1 cellular context compared by ENCODE assay signal in genomic region chr5:154756203-154756870, GRCh38.
TF ChIP-seq lines count a peak whose summit lies in the region.

No MANE protein-coding gene starts in this region.

TF ChIP-seq in H1, 55 proteins besides CTCF, POLR2A, EP300 and RAD21:
- TF ChIP-seq MAX (IDR thresholded peaks at IDR 0.05), result no peak
- TF ChIP-seq SP1 (IDR thresholded peaks at IDR 0.05; ENCODE audit: low read depth, low read length), result no peak
- TF ChIP-seq CHD1 (IDR thresholded peaks at IDR 0.05; ENCODE audit: low read depth, low read length), result no peak
- no peak for TF ChIP-seq ATF3 (IDR thresholded peaks at IDR 0.05; ENCODE audit: insufficient read depth, low read depth, low read length)
- no peak for TF ChIP-seq SRF (IDR thresholded peaks at IDR 0.05; ENCODE audit: low read depth, low read length)
- TF ChIP-seq KDM1A (IDR thresholded peaks at IDR 0.05; ENCODE audit: borderline replicate concordance, low read length), result no peak
- TF ChIP-seq CTBP2 (IDR thresholded peaks at IDR 0.05; ENCODE audit: borderline replicate concordance, insufficient read depth, insufficient read length, low read length), result no peak
- no peak for TF ChIP-seq JUND (IDR thresholded peaks at IDR 0.05; ENCODE audit: low read length)
- no peak for TF ChIP-seq YY1 (IDR thresholded peaks at IDR 0.05; ENCODE audit: low read depth, low read length)
- TF ChIP-seq EZH2 (IDR thresholded peaks at IDR 0.05; ENCODE audit: low read depth, low read length, severe bottlenecking), result no peak
- no peak for TF ChIP-seq RXRA (IDR thresholded peaks at IDR 0.05; ENCODE audit: insufficient read depth, low read depth, low read length)
- TF ChIP-seq SIX5 (IDR thresholded peaks at IDR 0.05; ENCODE audit: low read depth, low read length), result no peak
- TF ChIP-seq POU5F1 (IDR thresholded peaks at IDR 0.05; ENCODE audit: low read depth, low read length), result no peak
- no peak for TF ChIP-seq CBX5 (IDR thresholded peaks at IDR 0.05; ENCODE audit: low read depth, low read length)
- no peak for TF ChIP-seq BCL11A (IDR thresholded peaks at IDR 0.05; ENCODE audit: low read depth in 2 of 2, low read length in 2 of 2)
- TF ChIP-seq RFX5 (IDR thresholded peaks at IDR 0.05; ENCODE audit: borderline replicate concordance, low read depth, low read length), result no peak
- peak; percentile 19; the same call in 1 of the 2 replicates for TF ChIP-seq POLR2AphosphoS5 (IDR thresholded peaks at IDR 0.05; ENCODE audit: low read depth, low read length)
- TF ChIP-seq ZNF274 (IDR thresholded peaks at IDR 0.05; ENCODE audit: borderline replicate concordance, extremely low read depth, low read length), result no peak
- peak; percentile 12 to 61; a peak in 1 of 4 replicates for TF ChIP-seq SIN3A (conservative IDR thresholded peaks at IDR 0.05 in 1 of 2, IDR thresholded peaks at IDR 0.05 in 1 of 2; ENCODE audit: low read depth in 1 of 2, low read length in 2 of 2)
- TF ChIP-seq BACH1 (IDR thresholded peaks at IDR 0.05; ENCODE audit: low read length), result no peak
- no peak for TF ChIP-seq TEAD4 (IDR thresholded peaks at IDR 0.05; ENCODE audit: low read depth, low read length)
- TF ChIP-seq PHF8 (conservative IDR thresholded peaks at IDR 0.05; ENCODE audit: low read depth, low read length), result peak; percentile 45; the same call in 1 of the 2 replicates
- no peak for TF ChIP-seq HDAC6 (IDR thresholded peaks at IDR 0.05; ENCODE audit: low read depth, low read length)
- TF ChIP-seq EGR1 (IDR thresholded peaks at IDR 0.05; ENCODE audit: borderline replicate concordance, low read depth, low read length), result no peak
- TF ChIP-seq CHD7 (IDR thresholded peaks at IDR 0.05; ENCODE audit: insufficient replicate concordance, low read length), result no peak
- no peak for TF ChIP-seq SP4 (IDR thresholded peaks at IDR 0.05; ENCODE audit: low read length)
- no peak for TF ChIP-seq GTF2F1 (IDR thresholded peaks at IDR 0.05; ENCODE audit: borderline replicate concordance, low read depth, low read length)
- TF ChIP-seq SIRT6 (IDR thresholded peaks at IDR 0.05; ENCODE audit: low read length), result no peak
- TF ChIP-seq SUZ12 (IDR thresholded peaks at IDR 0.05; ENCODE audit: low read length), result no peak
- TF ChIP-seq CBX8 (IDR thresholded peaks at IDR 0.05; ENCODE audit: borderline replicate concordance, low read depth, low read length), result no peak
- no peak for TF ChIP-seq CEBPB (IDR thresholded peaks at IDR 0.05; ENCODE audit: low read depth, low read length)
- TF ChIP-seq RBBP5 (IDR thresholded peaks at IDR 0.05; ENCODE audit: borderline replicate concordance, low read depth, low read length), result no peak; the same call in 1 of the 2 replicates
- no peak for TF ChIP-seq SP2 (IDR thresholded peaks at IDR 0.05; ENCODE audit: low read length)
- TF ChIP-seq HDAC2 (IDR thresholded peaks at IDR 0.05; ENCODE audit: borderline replicate concordance in 1 of 2, low read depth in 2 of 2, low read length in 2 of 2), result no peak
- no peak for TF ChIP-seq TCF12 (IDR thresholded peaks at IDR 0.05; ENCODE audit: low read depth, low read length)
- no peak for TF ChIP-seq CREB1 (IDR thresholded peaks at IDR 0.05)
- 0 out of 2 replicates have a peak, but pooled peaks have one; percentile 5 for TF ChIP-seq TAF1 (IDR thresholded peaks at IDR 0.05; ENCODE audit: low read depth, low read length)
- TF ChIP-seq RNF2 (IDR thresholded peaks at IDR 0.05; ENCODE audit: borderline replicate concordance, low read depth, low read length, missing control alignments, poor library complexity, severe bottlenecking), result no peak
- no peak for TF ChIP-seq MAFK (IDR thresholded peaks at IDR 0.05; ENCODE audit: low read depth, low read length)
- no peak for TF ChIP-seq USF2 (IDR thresholded peaks at IDR 0.05; ENCODE audit: low read length)
- TF ChIP-seq E2F6 (IDR thresholded peaks at IDR 0.05), result no peak
- TF ChIP-seq ASH2L (IDR thresholded peaks at IDR 0.05; ENCODE audit: low read length), result peak; percentile 9
- TF ChIP-seq KDM5A (IDR thresholded peaks at IDR 0.05; ENCODE audit: low read length), result no peak
- TF ChIP-seq TBP (IDR thresholded peaks at IDR 0.05; ENCODE audit: low read depth, low read length), result no peak
- TF ChIP-seq SAP30 (IDR thresholded peaks at IDR 0.05; ENCODE audit: insufficient read depth, insufficient replicate concordance, low read length), result peak; percentile 45
- peak; percentile 24 for TF ChIP-seq KDM4A (IDR thresholded peaks at IDR 0.05; ENCODE audit: low read depth, low read length, severe bottlenecking)
- no peak for TF ChIP-seq ATF2 (IDR thresholded peaks at IDR 0.05; ENCODE audit: low read length)
- no peak for TF ChIP-seq JUN (IDR thresholded peaks at IDR 0.05; ENCODE audit: low read depth, low read length)
- no peak for TF ChIP-seq FOSL1 (IDR thresholded peaks at IDR 0.05; ENCODE audit: insufficient read depth, low read depth, low read length)
- no peak for TF ChIP-seq CHD2 (IDR thresholded peaks at IDR 0.05; ENCODE audit: low read length)
- TF ChIP-seq TAF7 (optimal IDR thresholded peaks at IDR 0.05; ENCODE audit: borderline replicate concordance, low read depth, low read length), result no peak
